Comparison of ENCODE assay signal across 8 cellular contexts in genomic region chr4:76199664-76200211, GRCh38.
DNase-seq lines count a peak whose midpoint lies in the region; ATAC-seq and TF ChIP-seq lines count a peak whose summit lies in the region.

No MANE protein-coding gene starts in this region.

- no peak for TF ChIP-seq POLR2A in erythroblast (IDR thresholded peaks at IDR 0.05; ENCODE audit: low read length)

- H3K27ac ChIP-seq in SK-N-MC (peak overlapping the region; percentile 49; the same call in 1 of the 2 replicates), rectal smooth muscle tissue (ENCODE audit: low read depth, low read length) (peak overlapping the region; percentile 84)

- H3K4me1 ChIP-seq in rectal smooth muscle tissue (ENCODE audit: control insufficient read depth, insufficient read depth, low read length): peaks cover 55% of the 10 kb centered on the region

- H3K4me3 ChIP-seq in SK-N-MC (no peak overlapping the region), rectal smooth muscle tissue (ENCODE audit: low read length) (peak overlapping the region; percentile 25)

- H3K36me3 ChIP-seq in SK-N-MC (ENCODE audit: insufficient read depth, low read length) (peaks cover 2% of the 10 kb centered on the region), rectal smooth muscle tissue (ENCODE audit: control insufficient read depth, insufficient read depth, low read length) (no peaks in the 10 kb centered on the region)

- H3K9me3 ChIP-seq in SK-N-MC (ENCODE audit: low read depth, low read length): no peaks in the 10 kb centered on the region

- DNase-seq in C1 segment of cervical spinal cord (lab: John Stamatoyannopoulos, UW): peak in 12 of 14 donors; percentile 32 to 78 (median 70)
- DNase-seq in SK-N-MC (ENCODE audit: low read depth, low spot score): no peak
- DNase-seq in germinal center (ENCODE audit: low spot score): peak; percentile 64
- no peak for DNase-seq in erythroblast (lab: John Stamatoyannopoulos, UW)
- DNase-seq in NCI-H1930 (lab: John Stamatoyannopoulos, UW): no peak

- H3K27me3 ChIP-seq in rectal smooth muscle tissue (ENCODE audit: control insufficient read depth, insufficient read depth, low read length): no peaks in the 10 kb centered on the region

- ATAC-seq in GM18868 (IDR thresholded peaks at IDR 0.05; ENCODE audit: unreplicated experiment) (peak; percentile 84), HG03064 (IDR thresholded peaks at IDR 0.05; ENCODE audit: low read depth, unreplicated experiment) (peak; percentile 76)

- H3K9ac ChIP-seq in SK-N-MC (ENCODE audit: insufficient read length) (no peak overlapping the region), rectal smooth muscle tissue (ENCODE audit: low read length) (no peak overlapping the region)

Comparison
In these comparisons a context has a peak if more than half of its experiments do, and no peak if none do; other contexts are left out.
1. DNase-seq: peak in C1 segment of cervical spinal cord (12 of 14) and germinal center (single experiment); none in SK-N-MC (single experiment), erythroblast (0 of 2) and NCI-H1930 (0 of 2).